ENCODE assay signal across 8 cellular contexts in the genomic region with DNA sequence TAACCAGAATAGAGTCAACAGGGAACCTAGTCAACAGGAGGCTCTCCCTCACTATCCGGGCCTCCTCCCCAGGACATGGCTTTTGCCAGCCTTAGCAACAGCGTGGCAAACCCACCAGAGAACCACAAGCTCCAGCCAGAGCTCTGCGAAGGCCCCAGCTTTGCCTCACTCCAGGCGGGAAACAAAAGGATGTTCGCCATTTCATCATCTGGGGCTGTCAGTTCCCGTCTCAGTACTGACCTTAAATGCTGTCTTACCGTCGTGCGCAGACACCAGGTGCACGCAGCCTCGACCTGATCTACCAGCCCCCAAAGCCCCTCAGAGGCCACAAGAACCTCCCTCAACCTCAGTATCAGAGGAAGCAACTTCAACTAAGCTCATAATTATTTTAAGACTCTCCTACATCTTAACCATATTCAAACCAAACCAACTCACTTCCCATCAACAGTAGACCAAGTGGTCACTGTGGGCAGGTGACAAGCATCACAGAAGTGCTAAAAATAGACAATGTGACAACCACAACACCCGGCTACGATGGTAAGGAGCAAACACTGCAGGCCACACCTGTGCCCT.
A peak's percentile ranks its signal among the peaks of the same experiment; 100 is the strongest.
DNase-seq lines count a peak whose midpoint lies in the region; ATAC-seq, FAIRE-seq and TF ChIP-seq lines count a peak whose summit lies in the region.

No MANE protein-coding gene starts in this region.

- H3K4me3 ChIP-seq in GM06990 (replicated peaks; ENCODE audit: low read depth, low read length) (peak overlapping the region; percentile 47), GM12878 (peak overlapping the region; percentile 61)

- RAD21 ChIA-PET in GM12878 (lab: Charles Lee; ENCODE audit: unreplicated experiment) = interaction anchor here (0.6 to 10.3 kb wide), 17 partner anchors 9 to 123 kb away, joined by 3 to 119 read pairs (median 6); no protein-coding TSS in a partner anchor

- no peak overlapping the region for H2AFZ ChIP-seq in GM12878 (ENCODE audit: control insufficient read depth, low read depth, low read length)

- no TSS peak for BruUV-seq in GM12878 (replicated peaks; lab: Mats Ljungman, UMichigan)

- FAIRE-seq in GM12878 (lab: Jason Lieb, UNC) = peak; percentile 98

- H3K36me3 ChIP-seq in GM06990 (ENCODE audit: control insufficient read depth, insufficient read depth, low read length) (peaks cover 2% of the 10 kb centered on the region), GM12878 (ENCODE audit: control insufficient read depth in 2 of 2, insufficient read depth in 2 of 2, low read length in 1 of 2) (peaks cover 4 to 11% of the 10 kb centered on the region in 2 experiments; a peak in 2 of 4 replicates)

- TF ChIP-seq EP300 in GM12878 (IDR thresholded peaks at IDR 0.05; ENCODE audit: borderline replicate concordance in 1 of 2, control insufficient read depth in 1 of 2, low read depth in 2 of 2, low read length in 2 of 2) = peak; percentile 84 to 91; a peak in 3 of 4 replicates

- in situ Hi-C loops in GM12878 (cut with MboI) = loop anchor here (5.0 kb wide), 1 partner anchor 121 kb away; no protein-coding TSS in a partner anchor

- peak; percentile 4; the same call in 1 of the 2 replicates for TF ChIP-seq RAD21 in GM12878 (IDR thresholded peaks at IDR 0.05; ENCODE audit: insufficient read depth, low read depth, low read length)

- intact Hi-C loops in GM12878 (cut with micrococcal nuclease; ENCODE audit: unreplicated experiment) = loop anchor here (1.0 to 2.0 kb wide), 4 partner anchors 26 to 108 kb away; partner anchors contain the start of genes SECISBP2 and SEMA4D

- peaks cover 82% of the 10 kb centered on the region for H3K4me1 ChIP-seq in GM12878 (ENCODE audit: control insufficient read depth, insufficient read depth, low read length)

- WGBS in GM12878 (ENCODE audit: insufficient coverage, insufficient replicate concordance, low lambda C conversion rate, missing lambda C conversion rate) = under 1% methylated on average over 13 of the region's 13 CpGs

- DNase-seq in GM06990 (ENCODE audit: extremely low read depth, insufficient read length) (peak; percentile 85), GM12878 (ENCODE audit: low read depth, low spot score) (peak; percentile 96), anterior cingulate cortex (lab: John Stamatoyannopoulos, UW) (no peak), NOMO-1 treated with dmso at 0.1 percent for 144 hours (lab: John Stamatoyannopoulos, UW; ENCODE audit: unreplicated experiment) (no peak), erythroblast (lab: John Stamatoyannopoulos, UW) (no peak)
- DNase-seq in effector CD4-positive, alpha-beta T cell = no peak

- TF ChIP-seq POLR2A in GM12878 (IDR thresholded peaks at IDR 0.05; ENCODE audit: low read depth, low read length) (peak; percentile 63), erythroblast (IDR thresholded peaks at IDR 0.05; ENCODE audit: low read length) (no peak)

- peak overlapping the region; percentile 90 for H3K27ac ChIP-seq in GM12878 (ENCODE audit: control insufficient read depth, insufficient read depth)

- no peaks in the 10 kb centered on the region for H3K9me3 ChIP-seq in GM12878 (replicated peaks; ENCODE audit: control insufficient read depth, insufficient read depth, low read length)

- peak overlapping the region; percentile 70 for H3K4me2 ChIP-seq in GM12878 (ENCODE audit: control insufficient read depth, insufficient read depth)

- H3K9ac ChIP-seq in GM12878 (ENCODE audit: control insufficient read depth, insufficient read depth, low read length) = peak overlapping the region; percentile 74

- no peaks in the 10 kb centered on the region; the same call in 1 of the 2 replicates for H4K20me1 ChIP-seq in GM12878 (ENCODE audit: control insufficient read depth, insufficient read depth)

- H3K27me3 ChIP-seq in GM06990 (replicated peaks; ENCODE audit: control insufficient read depth, insufficient read depth, low read length) (no peaks in the 10 kb centered on the region), GM12878 (replicated peaks in 1 of 2; ENCODE audit: control insufficient read depth in 2 of 2, insufficient read depth in 2 of 2, low read length in 1 of 2) (no peaks in the 10 kb centered on the region)

- TF ChIP-seq CTCF in GM06990 (IDR thresholded peaks at IDR 0.05; ENCODE audit: insufficient read depth, low read length, poor library complexity, severe bottlenecking) = no peak
- TF ChIP-seq CTCF in GM12878 (IDR thresholded peaks at IDR 0.05 in 2 of 3, conservative IDR thresholded peaks at IDR 0.05 in 1 of 3; ENCODE audit: control insufficient read depth in 2 of 3, extremely low read depth in 1 of 3, insufficient read depth in 1 of 3, low read depth in 3 of 3, low read length in 3 of 3) = no peak

- CTCF ChIA-PET in GM12878 (lab: Yijun Ruan, JAX) = interaction anchor here (0.6 to 10.2 kb wide), 21 partner anchors 8 to 139 kb away, joined by 3 to 207 read pairs (median 4); no protein-coding TSS in a partner anchor

- peaks cover 89% of the 10 kb centered on the region for H3K79me2 ChIP-seq in GM12878 (ENCODE audit: control insufficient read depth, insufficient read depth, low read length)

- SMC1A ChIA-PET in GM12878 (lab: Charles Lee; ENCODE audit: uncharacterized antibody, unreplicated experiment) = interaction anchor here (0.6 to 7.8 kb wide), 23 partner anchors 8 to 139 kb away, joined by 3 to 150 read pairs (median 5); no protein-coding TSS in a partner anchor

- POLR2A ChIA-PET in GM12878 (lab: Charles Lee) = interaction anchor here (0.6 to 2.8 kb wide), 13 partner anchors 8 to 122 kb away, joined by 3 to 9 read pairs (median 5); no protein-coding TSS in a partner anchor

- ATAC-seq in GM19397 (IDR thresholded peaks at IDR 0.05; ENCODE audit: unreplicated experiment) (peak; percentile 77), HG03432 (IDR thresholded peaks at IDR 0.05; ENCODE audit: unreplicated experiment) (peak; percentile 75), GM12878 (peak; percentile 80)

TF ChIP-seq in GM12878, 131 proteins besides CTCF, POLR2A, EP300 and RAD21 (continues in another document):
- TF ChIP-seq NR2C2 (IDR thresholded peaks at IDR 0.05; ENCODE audit: borderline replicate concordance, control insufficient read depth, insufficient read length, low read depth) (no peak), BCLAF1 (IDR thresholded peaks at IDR 0.05) (no peak), PML (IDR thresholded peaks at IDR 0.05; ENCODE audit: low read length) (no peak), HDGF (IDR thresholded peaks at IDR 0.05) (no peak), CBX5 (IDR thresholded peaks at IDR 0.05; ENCODE audit: low read depth) (no peak), TBL1XR1 (IDR thresholded peaks at IDR 0.05; ENCODE audit: low read depth, low read length) (peak; percentile 90), SIX5 (IDR thresholded peaks at IDR 0.05; ENCODE audit: low read depth, low read length, severe bottlenecking) (no peak), CHD1 (IDR thresholded peaks at IDR 0.05; ENCODE audit: low read depth, low read length) (no peak), CREM (IDR thresholded peaks at IDR 0.05; ENCODE audit: low read depth) (peak; percentile 95), CBFB (IDR thresholded peaks at IDR 0.05; ENCODE audit: low read depth) (peak; percentile 95), HDAC6 (IDR thresholded peaks at IDR 0.05; ENCODE audit: unreplicated experiment) (no peak), SREBF2 (IDR thresholded peaks at IDR 0.05; ENCODE audit: low read length) (no peak), ZNF207 (IDR thresholded peaks at IDR 0.05; ENCODE audit: borderline replicate concordance) (no peak; the same call in 1 of the 2 replicates), FOXK2 (IDR thresholded peaks at IDR 0.05) (no peak), KAT2A (conservative IDR thresholded peaks at IDR 0.05; ENCODE audit: control insufficient read depth, low read depth, low read length) (no peak), FOS (IDR thresholded peaks at IDR 0.05; ENCODE audit: borderline replicate concordance, extremely low read depth, insufficient read length) (no peak)
- TF ChIP-seq, protein P1, sequence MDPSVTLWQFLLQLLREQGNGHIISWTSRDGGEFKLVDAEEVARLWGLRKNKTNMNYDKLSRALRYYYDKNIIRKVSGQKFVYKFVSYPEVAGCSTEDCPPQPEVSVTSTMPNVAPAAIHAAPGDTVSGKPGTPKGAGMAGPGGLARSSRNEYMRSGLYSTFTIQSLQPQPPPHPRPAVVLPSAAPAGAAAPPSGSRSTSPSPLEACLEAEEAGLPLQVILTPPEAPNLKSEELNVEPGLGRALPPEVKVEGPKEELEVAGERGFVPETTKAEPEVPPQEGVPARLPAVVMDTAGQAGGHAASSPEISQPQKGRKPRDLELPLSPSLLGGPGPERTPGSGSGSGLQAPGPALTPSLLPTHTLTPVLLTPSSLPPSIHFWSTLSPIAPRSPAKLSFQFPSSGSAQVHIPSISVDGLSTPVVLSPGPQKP (IDR thresholded peaks at IDR 0.05; ENCODE audit: low read depth, low read length) = no peak
- TF ChIP-seq, protein P2, sequence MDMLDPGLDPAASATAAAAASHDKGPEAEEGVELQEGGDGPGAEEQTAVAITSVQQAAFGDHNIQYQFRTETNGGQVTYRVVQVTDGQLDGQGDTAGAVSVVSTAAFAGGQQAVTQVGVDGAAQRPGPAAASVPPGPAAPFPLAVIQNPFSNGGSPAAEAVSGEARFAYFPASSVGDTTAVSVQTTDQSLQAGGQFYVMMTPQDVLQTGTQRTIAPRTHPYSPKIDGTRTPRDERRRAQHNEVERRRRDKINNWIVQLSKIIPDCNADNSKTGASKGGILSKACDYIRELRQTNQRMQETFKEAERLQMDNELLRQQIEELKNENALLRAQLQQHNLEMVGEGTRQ (IDR thresholded peaks at IDR 0.05; ENCODE audit: borderline replicate concordance, low read depth, low read length) = no peak

Comparison
In these comparisons a context has a peak if more than half of its experiments do, and no peak if none do; other contexts are left out.
1. DNase-seq: peak in GM06990 (single experiment) and GM12878 (single experiment); none in anterior cingulate cortex (0 of 58), effector CD4-positive, alpha-beta T cell (single experiment), NOMO-1 treated with dmso at 0.1 percent for 144 hours (single experiment) and erythroblast (0 of 2).
2. Peak in every context shown above with its lines, with median percentiles within 50 percentile points of each other: ATAC-seq.